ENCODE assay signal across 9 cellular contexts in the genomic region with DNA sequence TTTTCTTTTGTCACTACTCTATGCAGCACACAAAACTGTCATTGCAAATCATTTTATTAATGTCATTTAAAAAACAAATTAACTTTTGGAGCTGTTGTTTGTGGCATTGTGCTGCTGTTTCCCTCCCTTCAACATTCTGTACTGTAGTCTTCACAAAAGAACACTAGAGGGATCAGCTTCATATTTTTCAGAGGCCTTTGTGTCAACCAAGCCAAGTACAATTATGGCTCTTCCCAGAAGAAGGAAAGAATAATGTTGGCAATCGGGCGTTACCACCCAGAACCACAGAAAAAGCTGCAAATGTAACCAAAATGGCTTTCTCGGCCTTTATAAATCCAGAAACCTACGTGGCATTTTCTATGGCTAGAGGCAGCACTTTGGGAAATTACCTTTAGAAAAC.
DNase-seq lines count a peak whose midpoint lies in the region; ATAC-seq and FAIRE-seq lines count a peak whose summit lies in the region.
"Had no signal": no experiment of that assay in that cellular context is flagged by ENCODE, and none has a peak within 500 bp of the region (broad histone marks: within the 10 kb centered on the region; RNA-seq: fewer than 3 reads in every experiment).

No MANE protein-coding gene starts in this region.

- FAIRE-seq in RCC 7860 (lab: Jason Lieb, UNC), result peak; percentile 32

- DNase-seq in GM04503 (ENCODE audit: low read depth), result peak; percentile 74
- DNase-seq in RCC 7860 (ENCODE audit: low spot score), result peak; percentile 34
- peak; percentile 52 for DNase-seq in foreskin melanocyte
- DNase-seq in skeletal muscle cell (ENCODE audit: low read depth), result peak; percentile 64
- DNase-seq in activated naive CD4-positive, alpha-beta T cell treated with Interleukin-2 at 50 U/mL for 16 hours, result no peak
- DNase-seq in activated CD8-positive, alpha-beta memory T cell treated with anti-CD3 and anti-CD28 coated beads for 24 hours, result no peak
- DNase-seq: left colon had no signal

- no peak for ATAC-seq in esophagus mucosa
- no peak for ATAC-seq in GM19023 (IDR thresholded peaks at IDR 0.05; ENCODE audit: unreplicated experiment)
- ATAC-seq: left colon had no signal

- peak overlapping the region; percentile 21 for H3K4me3 ChIP-seq in skeletal muscle cell (ENCODE audit: low read depth, low read length)

Comparison
In these comparisons a context has a peak if more than half of its experiments do, and no peak if none do; other contexts are left out.
1. DNase-seq: peak in GM04503 (single experiment), RCC 7860 (single experiment), foreskin melanocyte (single experiment) and skeletal muscle cell (single experiment); none in activated naive CD4-positive, alpha-beta T cell treated with Interleukin-2 at 50 U/mL for 16 hours (single experiment) and activated CD8-positive, alpha-beta memory T cell treated with anti-CD3 and anti-CD28 coated beads for 24 hours (single experiment).